ENCODE assay signal across 30 cellular contexts in the genomic region with DNA sequence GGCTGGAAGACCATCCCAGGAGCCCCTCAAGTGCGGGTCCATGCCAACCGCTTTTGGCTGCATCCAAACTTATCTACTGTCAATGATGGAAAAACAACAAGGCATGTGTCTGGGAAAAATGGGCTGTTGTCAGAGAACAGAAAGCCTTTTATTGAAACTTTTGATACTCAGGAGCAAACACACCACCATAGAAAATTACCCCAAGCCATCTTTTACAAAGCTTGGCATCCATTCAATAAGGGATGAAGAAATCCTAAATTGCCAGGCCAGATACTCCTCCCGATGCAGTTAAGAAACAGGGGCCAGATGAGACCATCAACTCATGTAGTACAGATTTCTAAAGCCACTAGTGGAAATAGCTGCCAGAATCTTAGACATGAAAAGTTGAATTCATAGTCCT.
DNase-seq lines count a peak whose midpoint lies in the region; ATAC-seq and TF ChIP-seq lines count a peak whose summit lies in the region.
"Had no signal": no experiment of that assay in that cellular context is flagged by ENCODE, and none has a peak within 500 bp of the region (broad histone marks: within the 10 kb centered on the region; RNA-seq: fewer than 3 reads in every experiment).

No MANE protein-coding gene starts in this region.

- H4K20me1 ChIP-seq in hepatocyte (ENCODE audit: insufficient read depth, poor library complexity, severe bottlenecking), result no peaks in the 10 kb centered on the region

- no peaks in the 10 kb centered on the region for H3K9me2 ChIP-seq in hepatocyte (replicated peaks; ENCODE audit: insufficient read depth)

- ATAC-seq in WTC11 (no peak), GM21515 (IDR thresholded peaks at IDR 0.05; ENCODE audit: unreplicated experiment) (no peak)
- ATAC-seq: gastroesophageal sphincter, left cardiac atrium had no signal

- H3K27ac Mint-ChIP-seq in WTC11, result no peak overlapping the region
- H3K27ac Mint-ChIP-seq: activated naive CD4-positive, alpha-beta T cell treated with anti-CD3 and anti-CD28 coated beads, Interleukin-2, amount 10 ng/mL, durations not matched to agents 7 days and 5 days had no signal

- H3K9me3 Mint-ChIP-seq in WTC11, result no peaks in the 10 kb centered on the region
- H3K9me3 Mint-ChIP-seq: activated naive CD4-positive, alpha-beta T cell treated with anti-CD3 and anti-CD28 coated beads, Interleukin-2, amount 10 ng/mL, durations not matched to agents 7 days and 5 days had no signal

- peaks cover 12% of the 10 kb centered on the region; the same call in 1 of the 2 replicates for H3K4me1 Mint-ChIP-seq in WTC11
- H3K4me1 Mint-ChIP-seq: activated naive CD4-positive, alpha-beta T cell treated with anti-CD3 and anti-CD28 coated beads, Interleukin-2, amount 10 ng/mL, durations not matched to agents 7 days and 5 days had no signal

- no peaks in the 10 kb centered on the region for H3K27me3 ChIP-seq in ACC112 (ENCODE audit: insufficient read depth, low read length)
- no peaks in the 10 kb centered on the region for H3K27me3 ChIP-seq in layer of hippocampus (ENCODE audit: control insufficient read depth, insufficient read depth, low read length)
- H3K27me3 ChIP-seq in hepatocyte, result no peaks in the 10 kb centered on the region
- H3K27me3 ChIP-seq: BLaER1 treated with 17β-estradiol and CSF1 and Interleukin-3, amounts not matched to agents 10 nM and 100 nM; brain microvascular endothelial cell; colonic mucosa; gastroesophageal sphincter; right atrium auricular region; SJSA1; spleen had no signal

- H3K4me2 ChIP-seq in hepatocyte, result no peak overlapping the region
- H3K4me2 ChIP-seq: BLaER1 treated with 17β-estradiol and CSF1 and Interleukin-3, amounts not matched to agents 10 nM and 100 nM had no signal

- DNase-seq in RPMI7951 (ENCODE audit: low read depth) (peak; percentile 31), NCI-H1694 (lab: John Stamatoyannopoulos, UW) (no peak), WTC11 (ENCODE audit: low spot score) (no peak), hepatocyte (ENCODE audit: low spot score) (no peak)
- DNase-seq: activated CD4-positive, alpha-beta T cell treated with anti-CD3 and anti-CD28 coated beads, Interleukin-2, amount 50 U/mL, for 48 hours; activated CD8-positive, alpha-beta memory T cell treated with anti-CD3 and anti-CD28 coated beads, Interleukin-2, amount 50 U/mL, for 4 hours; activated naive CD4-positive, alpha-beta T cell treated with anti-CD3 and anti-CD28 coated beads, Interleukin-2, amount 10 ng/mL, durations not matched to agents 7 days and 5 days; brain microvascular endothelial cell; colonic mucosa; COR-L47; effector memory CD4-positive, alpha-beta T cell; H7; left cardiac atrium; NCI-H1092; NCI-H187 treated with DMSO at 0.1 percent for 48 hours; NCI-H2171 treated with DMSO at 0.1 percent for 48 hours; NCI-H510A; RPMI8226; spleen had no signal

- no peaks in the 10 kb centered on the region for H3K36me3 Mint-ChIP-seq in WTC11

- POLR2A ChIA-PET in WTC11 (lab: Charles Lee), result interaction anchor here (0.6 kb wide), 1 partner anchor 12 kb away, joined by 5 read pairs; no protein-coding TSS in a partner anchor

- peaks cover 85% of the 10 kb centered on the region for H3K79me2 ChIP-seq in ACC112 (ENCODE audit: control insufficient read depth, insufficient read depth, low read length, unreplicated experiment)
- H3K79me2 ChIP-seq in hepatocyte, result no peaks in the 10 kb centered on the region
- H3K79me2 ChIP-seq: parathyroid adenoma had no signal

- CTCF ChIA-PET in WTC11 (lab: Charles Lee), result no interaction called here

- TF ChIP-seq CTCF in WTC11 (IDR thresholded peaks at IDR 0.05) (no peak), hepatocyte (IDR thresholded peaks at IDR 0.05; ENCODE audit: poor library complexity) (no peak)

- peaks cover 5% of the 10 kb centered on the region for H3K9me3 ChIP-seq in hepatocyte (ENCODE audit: low read depth)
- H3K9me3 ChIP-seq: BLaER1 treated with 17β-estradiol and CSF1 and Interleukin-3, amounts not matched to agents 10 nM and 100 nM; colonic mucosa; gastroesophageal sphincter; right atrium auricular region; SJSA1; spleen had no signal

- H3K4me3 ChIP-seq in ACC112 (ENCODE audit: low read depth, low read length) (no peak overlapping the region), hepatocyte (no peak overlapping the region)
- H3K4me3 ChIP-seq: BLaER1 treated with 17β-estradiol and CSF1 and Interleukin-3, amounts not matched to agents 10 nM and 100 nM; colonic mucosa; gastroesophageal sphincter; GM12878; lung; right atrium auricular region; SJSA1; spleen had no signal

- H3K4me3 Mint-ChIP-seq in WTC11, result no peak overlapping the region
- H3K4me3 Mint-ChIP-seq: activated naive CD4-positive, alpha-beta T cell treated with anti-CD3 and anti-CD28 coated beads, Interleukin-2, amount 10 ng/mL, durations not matched to agents 7 days and 5 days had no signal

- H3K4me1 ChIP-seq in ACC112 (ENCODE audit: control insufficient read depth, insufficient read depth, low read length, unreplicated experiment), result peaks cover 45% of the 10 kb centered on the region
- no peaks in the 10 kb centered on the region for H3K4me1 ChIP-seq in hepatocyte (ENCODE audit: insufficient read depth)
- H3K4me1 ChIP-seq: BLaER1 treated with 17β-estradiol and CSF1 and Interleukin-3, amounts not matched to agents 10 nM and 100 nM; colonic mucosa; gastroesophageal sphincter; parathyroid adenoma; right atrium auricular region; SJSA1 had no signal

- WGBS in hepatocyte (ENCODE audit: low lambda C conversion rate, missing lambda C conversion rate), result 79% methylated on average over 3 of the region's 3 CpGs

- no peaks in the 10 kb centered on the region; the same call in 1 of the 2 replicates for H3K36me3 ChIP-seq in ACC112 (ENCODE audit: insufficient read depth, low read length)
- no peaks in the 10 kb centered on the region for H3K36me3 ChIP-seq in hepatocyte (replicated peaks; ENCODE audit: insufficient read depth, low read depth)
- H3K36me3 ChIP-seq: brain microvascular endothelial cell, colonic mucosa, gastroesophageal sphincter, right atrium auricular region, SJSA1, spleen had no signal

- H3K27ac ChIP-seq in ACC112 (ENCODE audit: low read depth, low read length), result peak overlapping the region; percentile 43; the same call in 1 of the 2 replicates
- H3K27ac ChIP-seq in cingulate gyrus (ENCODE audit: low read depth, low read length), result peak overlapping the region; percentile 66
- peak overlapping the region; percentile 59 for H3K27ac ChIP-seq in layer of hippocampus (ENCODE audit: low read depth, low read length)
- no peak overlapping the region for H3K27ac ChIP-seq in hepatocyte
- H3K27ac ChIP-seq: BLaER1 treated with 17β-estradiol and CSF1 and Interleukin-3, amounts not matched to agents 10 nM and 100 nM; colonic mucosa; gastroesophageal sphincter; parathyroid adenoma; right atrium auricular region; SJSA1; spleen had no signal

- H2AFZ ChIP-seq in ACC112 (ENCODE audit: low read length, unreplicated experiment) (no peak overlapping the region), hepatocyte (no peak overlapping the region)
- H2AFZ ChIP-seq: parathyroid adenoma had no signal

- no peaks in the 10 kb centered on the region for H3K27me3 Mint-ChIP-seq in WTC11 (ENCODE audit: low read depth)
- H3K27me3 Mint-ChIP-seq: activated naive CD4-positive, alpha-beta T cell treated with anti-CD3 and anti-CD28 coated beads, Interleukin-2, amount 10 ng/mL, durations not matched to agents 7 days and 5 days had no signal

TF ChIP-seq in WTC11, 78 proteins besides CTCF, POLR2A, EP300 and RAD21 (continues in another document):
- TF ChIP-seq, protein P1, sequence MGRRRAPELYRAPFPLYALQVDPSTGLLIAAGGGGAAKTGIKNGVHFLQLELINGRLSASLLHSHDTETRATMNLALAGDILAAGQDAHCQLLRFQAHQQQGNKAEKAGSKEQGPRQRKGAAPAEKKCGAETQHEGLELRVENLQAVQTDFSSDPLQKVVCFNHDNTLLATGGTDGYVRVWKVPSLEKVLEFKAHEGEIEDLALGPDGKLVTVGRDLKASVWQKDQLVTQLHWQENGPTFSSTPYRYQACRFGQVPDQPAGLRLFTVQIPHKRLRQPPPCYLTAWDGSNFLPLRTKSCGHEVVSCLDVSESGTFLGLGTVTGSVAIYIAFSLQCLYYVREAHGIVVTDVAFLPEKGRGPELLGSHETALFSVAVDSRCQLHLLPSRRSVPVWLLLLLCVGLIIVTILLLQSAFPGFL (CRISPR knock-in tag; IDR thresholded peaks at IDR 0.05; ENCODE audit: borderline replicate concordance), result no peak
- TF ChIP-seq, protein P2, sequence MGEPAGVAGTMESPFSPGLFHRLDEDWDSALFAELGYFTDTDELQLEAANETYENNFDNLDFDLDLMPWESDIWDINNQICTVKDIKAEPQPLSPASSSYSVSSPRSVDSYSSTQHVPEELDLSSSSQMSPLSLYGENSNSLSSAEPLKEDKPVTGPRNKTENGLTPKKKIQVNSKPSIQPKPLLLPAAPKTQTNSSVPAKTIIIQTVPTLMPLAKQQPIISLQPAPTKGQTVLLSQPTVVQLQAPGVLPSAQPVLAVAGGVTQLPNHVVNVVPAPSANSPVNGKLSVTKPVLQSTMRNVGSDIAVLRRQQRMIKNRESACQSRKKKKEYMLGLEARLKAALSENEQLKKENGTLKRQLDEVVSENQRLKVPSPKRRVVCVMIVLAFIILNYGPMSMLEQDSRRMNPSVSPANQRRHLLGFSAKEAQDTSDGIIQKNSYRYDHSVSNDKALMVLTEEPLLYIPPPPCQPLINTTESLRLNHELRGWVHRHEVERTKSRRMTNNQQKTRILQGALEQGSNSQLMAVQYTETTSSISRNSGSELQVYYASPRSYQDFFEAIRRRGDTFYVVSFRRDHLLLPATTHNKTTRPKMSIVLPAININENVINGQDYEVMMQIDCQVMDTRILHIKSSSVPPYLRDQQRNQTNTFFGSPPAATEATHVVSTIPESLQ (CRISPR knock-in tag; IDR thresholded peaks at IDR 0.05), result no peak
